ENCODE assay signal across 10 cellular contexts in the genomic region with DNA sequence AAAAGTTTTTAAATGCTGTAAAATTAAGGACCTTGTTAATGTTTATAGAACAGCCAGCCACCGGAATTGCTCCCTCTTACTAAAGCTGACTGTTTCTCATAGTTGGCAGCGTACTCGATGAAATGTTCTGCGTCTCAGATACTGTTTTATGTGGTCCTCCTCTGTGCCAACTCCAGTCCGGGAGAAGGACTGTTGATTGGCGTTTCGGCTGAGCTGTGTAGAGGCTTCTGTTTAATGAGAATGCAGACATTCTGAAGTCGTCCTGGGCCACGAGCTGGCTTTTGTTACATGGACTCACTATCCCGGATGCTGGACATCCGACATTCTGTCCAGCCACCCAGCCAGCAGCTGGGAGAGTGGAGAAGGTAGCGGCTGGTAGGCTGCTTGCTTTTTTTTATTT.
A peak's percentile ranks its signal among the peaks of the same experiment; 100 is the strongest.
DNase-seq lines count a peak whose midpoint lies in the region; ATAC-seq and TF ChIP-seq lines count a peak whose summit lies in the region.
"Had no signal": no experiment of that assay in that cellular context is flagged by ENCODE, and none has a peak within 500 bp of the region (broad histone marks: within the 10 kb centered on the region; RNA-seq: fewer than 3 reads in every experiment).

No MANE protein-coding gene starts in this region.

- DNase-seq in anterior cingulate cortex (lab: John Stamatoyannopoulos, UW) (peak in 40 of 58 donors; percentile 31 to 86 (median 56)), left cardiac atrium (no peak), pulmonary artery endothelial cell (ENCODE audit: low read depth, low spot score) (peak; percentile 13), NCI-H226 (no peak), iPS-NIHi11 (ENCODE audit: low spot score) (no peak)
- no peak for DNase-seq in activated T-cell treated with anti-CD3 and anti-CD28 coated beads, Interleukin-2, amount 50 U/mL, for 48 hours
- DNase-seq: activated CD8-positive, alpha-beta memory T cell treated with anti-CD3 and anti-CD28 coated beads, Interleukin-2, amount 10 ng/mL, durations not matched to agents 7 days and 5 days; NCI-H524 treated with DMSO at 0.1 percent for 48 hours had no signal

- TF ChIP-seq CTCF in C4-2B (conservative IDR thresholded peaks at IDR 0.05), result no peak

- H3K27ac ChIP-seq in C4-2B, result peak overlapping the region; percentile 57

- ATAC-seq in left cardiac atrium (peak; percentile 70 to 79), HG02885 (IDR thresholded peaks at IDR 0.05; ENCODE audit: poor library complexity, unreplicated experiment) (no peak)
- ATAC-seq: activated CD8-positive, alpha-beta memory T cell treated with anti-CD3 and anti-CD28 coated beads, Interleukin-2, amount 10 ng/mL, durations not matched to agents 7 days and 5 days had no signal

- intact Hi-C loops in left cardiac atrium (cut with DNase I), result no loop called here

Comparison
In these comparisons a context has a peak if more than half of its experiments do, and no peak if none do; other contexts are left out.
1. DNase-seq: peak in anterior cingulate cortex (40 of 58) and pulmonary artery endothelial cell (single experiment); none in left cardiac atrium (single experiment), NCI-H226 (single experiment), iPS-NIHi11 (single experiment) and activated T-cell treated with anti-CD3 and anti-CD28 coated beads, Interleukin-2, amount 50 U/mL, for 48 hours (0 of 2).